Comparison of ENCODE assay signal across 19 cellular contexts in genomic region chr14:100404419-100404818, GRCh38.
"Had no signal": no experiment of that assay in that cellular context is flagged by ENCODE, and none has a peak within 500 bp of the region (broad histone marks: within the 10 kb centered on the region; RNA-seq: fewer than 3 reads in every experiment).

No MANE protein-coding gene starts in this region.

- H3K9me3 Mint-ChIP-seq: activated CD4-positive, alpha-beta memory T cell treated with anti-CD3 and anti-CD28 coated beads for 36 hours; activated naive CD4-positive, alpha-beta T cell treated with anti-CD3 and anti-CD28 coated beads for 36 hours; activated T-cell treated with anti-CD3 and anti-CD28 coated beads, Interleukin-2, amount 50 U/mL, for 72 hours; memory B cell; stimulated activated naive CD8-positive, alpha-beta T cell treated with anti-CD3 and anti-CD28 coated beads, Interleukin-15, Interleukin-2, amounts not matched to agents 100 ng/mL and 50 ng/mL, for 24 hours had no signal

- H3K9me3 ChIP-seq: adrenal gland, colonic mucosa, esophagus squamous epithelium, left ventricle myocardium inferior, psoas muscle, right lobe of liver, suprapubic skin, upper lobe of left lung had no signal

- H3K27ac Mint-ChIP-seq: activated CD4-positive, alpha-beta memory T cell treated with anti-CD3 and anti-CD28 coated beads for 36 hours; activated naive CD4-positive, alpha-beta T cell treated with anti-CD3 and anti-CD28 coated beads for 36 hours; activated T-cell treated with anti-CD3 and anti-CD28 coated beads, Interleukin-2, amount 50 U/mL, for 72 hours; memory B cell; stimulated activated naive CD8-positive, alpha-beta T cell treated with anti-CD3 and anti-CD28 coated beads, Interleukin-15, Interleukin-2, amounts not matched to agents 100 ng/mL and 50 ng/mL, for 24 hours had no signal

- H3K4me3 ChIP-seq: adrenal gland, cardiac muscle cell, colonic mucosa, esophagus squamous epithelium, left ventricle myocardium inferior, psoas muscle, right lobe of liver, smooth muscle cell, suprapubic skin, upper lobe of left lung had no signal

- H3K4me2 ChIP-seq: smooth muscle cell had no signal

- H3K36me3 Mint-ChIP-seq: activated CD4-positive, alpha-beta memory T cell treated with anti-CD3 and anti-CD28 coated beads for 36 hours had no signal

- ATAC-seq: activated T-cell treated with anti-CD3 and anti-CD28 coated beads, Interleukin-2, amount 50 U/mL, for 72 hours; psoas muscle had no signal

- H3K4me3 Mint-ChIP-seq: activated CD4-positive, alpha-beta memory T cell treated with anti-CD3 and anti-CD28 coated beads for 36 hours; activated naive CD4-positive, alpha-beta T cell treated with anti-CD3 and anti-CD28 coated beads for 36 hours; activated T-cell treated with anti-CD3 and anti-CD28 coated beads, Interleukin-2, amount 50 U/mL, for 72 hours; memory B cell; stimulated activated naive CD8-positive, alpha-beta T cell treated with anti-CD3 and anti-CD28 coated beads, Interleukin-15, Interleukin-2, amounts not matched to agents 100 ng/mL and 50 ng/mL, for 24 hours had no signal

- DNase-seq: activated CD4-positive, alpha-beta memory T cell treated with anti-CD3 and anti-CD28 coated beads for 36 hours; activated CD4-positive, alpha-beta T cell treated with anti-CD3 and anti-CD28 coated beads for 1 hour; activated naive CD4-positive, alpha-beta T cell treated with anti-CD3 and anti-CD28 coated beads for 36 hours; activated T-cell treated with anti-CD3 and anti-CD28 coated beads, Interleukin-2, amount 50 U/mL, for 72 hours; adrenal gland; colonic mucosa; effector CD4-positive, alpha-beta T cell; esophagus squamous epithelium; left ventricle myocardium inferior; psoas muscle; right lobe of liver; upper lobe of left lung had no signal

- H3K27ac ChIP-seq: cardiac muscle cell, colonic mucosa, esophagus squamous epithelium, left ventricle myocardium inferior, psoas muscle, right lobe of liver, suprapubic skin, upper lobe of left lung, VCaP had no signal

- H3K27me3 ChIP-seq: adrenal gland, cardiac muscle cell, colonic mucosa, esophagus squamous epithelium, right lobe of liver, suprapubic skin, upper lobe of left lung had no signal

- FAIRE-seq: endothelial cell of umbilical vein had no signal

- H3K27me3 Mint-ChIP-seq: activated CD4-positive, alpha-beta memory T cell treated with anti-CD3 and anti-CD28 coated beads for 36 hours; memory B cell; stimulated activated naive CD8-positive, alpha-beta T cell treated with anti-CD3 and anti-CD28 coated beads, Interleukin-15, Interleukin-2, amounts not matched to agents 100 ng/mL and 50 ng/mL, for 24 hours had no signal

- H3K36me3 ChIP-seq: adrenal gland, cardiac muscle cell, colonic mucosa, esophagus squamous epithelium, left ventricle myocardium inferior, right lobe of liver, suprapubic skin, upper lobe of left lung had no signal
